In genomic region chr6:34248727-34249468, GRCh38 we compare ENCODE assay signal across 1 cellular context.
TF ChIP-seq lines count a peak whose summit lies in the region.

Gene SMIM29 (minus strand): TSS chr6:34249006. CDS start chr6:34247791, 1,215 bp downstream.

TF ChIP-seq in WTC11, 78 proteins besides CTCF, POLR2A, EP300 and RAD21 (continued from another document):
- peak; percentile 72; the same call in 1 of the 2 replicates for TF ChIP-seq ARID4B (CRISPR knock-in tag; IDR thresholded peaks at IDR 0.05; ENCODE audit: borderline replicate concordance)
- TF ChIP-seq USF2 (CRISPR knock-in tag; IDR thresholded peaks at IDR 0.05), result peak; percentile 76
- peak; percentile 73 for TF ChIP-seq ETV6 (CRISPR knock-in tag; IDR thresholded peaks at IDR 0.05)
- TF ChIP-seq TEAD1 (CRISPR knock-in tag; IDR thresholded peaks at IDR 0.05), result 0 out of 2 replicates have a peak, but pooled peaks have one; percentile 17
- no peak for TF ChIP-seq GTF2I (CRISPR knock-in tag; conservative IDR thresholded peaks at IDR 0.05)
- peak; percentile 81 for TF ChIP-seq MAX (CRISPR knock-in tag; IDR thresholded peaks at IDR 0.05)
- TF ChIP-seq E2F5 (CRISPR knock-in tag; IDR thresholded peaks at IDR 0.05), result 0 out of 2 replicates have a peak, but pooled peaks have one; percentile 20
- TF ChIP-seq ZNF425 (CRISPR knock-in tag; conservative IDR thresholded peaks at IDR 0.05), result no peak
- peak; percentile 65; the same call in 1 of the 2 replicates for TF ChIP-seq USF1 (CRISPR knock-in tag; IDR thresholded peaks at IDR 0.05)
- TF ChIP-seq PRDM15 (CRISPR knock-in tag; IDR thresholded peaks at IDR 0.05), result peak; percentile 85
- TF ChIP-seq FOXP4 (CRISPR knock-in tag; IDR thresholded peaks at IDR 0.05), result 0 out of 2 replicates have a peak, but pooled peaks have one; percentile 31
- no peak for TF ChIP-seq CREB1 (CRISPR knock-in tag; IDR thresholded peaks at IDR 0.05)
- no peak; the same call in 1 of the 2 replicates for TF ChIP-seq MYBL2 (CRISPR knock-in tag; IDR thresholded peaks at IDR 0.05)
- TF ChIP-seq ZNF232 (CRISPR knock-in tag; IDR thresholded peaks at IDR 0.05), result 0 out of 2 replicates have a peak, but pooled peaks have one; percentile 69
